Comparison of ENCODE assay signal across 10 cellular contexts in genomic region chr17:58541249-58541648, GRCh38. TPM values are rescaled to one million over a fixed set of nuclear protein-coding genes. Genes with fewer than 3 reads are reported as not detected.
DNase-seq lines count a peak whose midpoint lies in the region; ATAC-seq and TF ChIP-seq lines count a peak whose summit lies in the region.
"Had no signal": no experiment of that assay in that cellular context is flagged by ENCODE, and none has a peak within 500 bp of the region (broad histone marks: within the 10 kb centered on the region; RNA-seq: fewer than 3 reads in every experiment).

No MANE protein-coding gene starts in this region.

- no peaks in the 10 kb centered on the region for H3K9me3 ChIP-seq in SU-DHL-6 (ENCODE audit: insufficient read depth, low read length)
- H3K9me3 ChIP-seq in left lung = no peaks in the 10 kb centered on the region
- H3K9me3 ChIP-seq: neutrophil had no signal

- H3K27ac ChIP-seq in SU-DHL-6 (ENCODE audit: low read depth, low read length) = no peak overlapping the region
- H3K27ac ChIP-seq in left lung = no peak overlapping the region
- H3K27ac ChIP-seq: neutrophil had no signal

- no peak overlapping the region for H3K27ac Mint-ChIP-seq in CD14-positive monocyte

- intact Hi-C loops in CD14-positive monocyte (cut with micrococcal nuclease) = no loop called here
- intact Hi-C loops in left lung (cut with DNase I) = no loop called here

- no peak overlapping the region for H3K4me2 ChIP-seq in SU-DHL-6 (ENCODE audit: low read depth, low read length, poor library complexity, severe bottlenecking)

- no peak for DNase-seq in CD14-positive monocyte (ENCODE audit: low spot score)
- peak; percentile 76 for DNase-seq in H7
- no peak for DNase-seq in left lobe of liver (ENCODE audit: low spot score)
- DNase-seq in NCI-H2029 (lab: John Stamatoyannopoulos, UW) = no peak
- DNase-seq in NCI-H526 (lab: John Stamatoyannopoulos, UW) = no peak
- no peak for DNase-seq in left lung
- DNase-seq: NCI-H1105 had no signal

- peaks cover 0 to 5% of the 10 kb centered on the region in 2 donors for H3K4me1 ChIP-seq in left lung

- H3K27me3 ChIP-seq in H7 (ENCODE audit: control insufficient read depth, insufficient read depth, low read length) = no peaks in the 10 kb centered on the region
- H3K27me3 ChIP-seq in SU-DHL-6 (ENCODE audit: low read length) = no peaks in the 10 kb centered on the region
- no peaks in the 10 kb centered on the region for H3K27me3 ChIP-seq in left lung

- no peak overlapping the region for H3K4me3 Mint-ChIP-seq in CD14-positive monocyte

- no peaks in the 10 kb centered on the region for H3K79me2 ChIP-seq in SU-DHL-6 (ENCODE audit: insufficient read depth, low read length)

- H4K20me1 ChIP-seq in SU-DHL-6 (ENCODE audit: low read depth, low read length) = no peaks in the 10 kb centered on the region

- peaks cover 7 to 19% (median 9%) of the 10 kb centered on the region in 3 donors for H3K27me3 Mint-ChIP-seq in CD14-positive monocyte (ENCODE audit: low read depth in 3 of 3)

- H3K36me3 ChIP-seq in H7 (replicated peaks; ENCODE audit: control insufficient read depth, insufficient read depth, low read length) (no peaks in the 10 kb centered on the region), SU-DHL-6 (ENCODE audit: low read length) (no peaks in the 10 kb centered on the region), left lung (no peaks in the 10 kb centered on the region)
- H3K36me3 ChIP-seq: neutrophil had no signal

- ATAC-seq in left lobe of liver = peak; percentile 29
- no peak for ATAC-seq in GM18870 (IDR thresholded peaks at IDR 0.05; ENCODE audit: unreplicated experiment)
- no peak for ATAC-seq in left lung

- no peaks in the 10 kb centered on the region for H3K36me3 Mint-ChIP-seq in CD14-positive monocyte

- peaks cover 14% of the 10 kb centered on the region for H3K4me1 Mint-ChIP-seq in CD14-positive monocyte

- no peak overlapping the region for H2AFZ ChIP-seq in SU-DHL-6 (ENCODE audit: low read depth, low read length, severe bottlenecking)

- H3F3A ChIP-seq in SU-DHL-6 (ENCODE audit: insufficient read depth) = no peaks in the 10 kb centered on the region

- H3K9ac ChIP-seq in SU-DHL-6 (ENCODE audit: low read length) = no peak overlapping the region

- TF ChIP-seq CTCF in CD14-positive monocyte (IDR thresholded peaks at IDR 0.05) = peak; percentile 50
- peak; percentile 38 for TF ChIP-seq CTCF in SU-DHL-6 (IDR thresholded peaks at IDR 0.05; ENCODE audit: insufficient read depth, low read length, poor library complexity, severe bottlenecking)
- TF ChIP-seq CTCF in left lung (IDR thresholded peaks at IDR 0.05) = no peak

- H3K9me3 Mint-ChIP-seq in CD14-positive monocyte = no peaks in the 10 kb centered on the region

- no peaks in the 10 kb centered on the region for H3K9me2 ChIP-seq in SU-DHL-6 (replicated peaks; ENCODE audit: insufficient read depth, low read length)

- no peak overlapping the region for H3K4me3 ChIP-seq in H7 (ENCODE audit: insufficient read depth, low read depth, low read length)
- H3K4me3 ChIP-seq in SU-DHL-6 (ENCODE audit: insufficient read depth, low read length, poor library complexity, severe bottlenecking) = no peak overlapping the region
- no peak overlapping the region for H3K4me3 ChIP-seq in left lung

RNA-seq across cellular contexts. Expression of gene MTMR4, which starts 26.8 kb away (rescaled TPM):
- 1 to 10 TPM; 7.2 to 8.4 TPM for polyA plus RNA-seq in CD14-positive monocyte
- 22.6 and 32.3 TPM in 2 replicates for total RNA-seq in H7 (2014; rRNA removed; shearing (Covaris generic))
- total RNA-seq in left lobe of liver (101 TPM), left lung (10 to 100 TPM; 33.6 to 43.4 TPM)

RNA-seq across cellular contexts. Expression of gene HSF5, which starts 53.0 kb away (rescaled TPM):
- polyA plus RNA-seq in CD14-positive monocyte = under 1 TPM in 1 of 2 donors, not detected in 1; 0.07 TPM
- not detected in 2 replicates for total RNA-seq in H7 (2014; rRNA removed; shearing (Covaris generic))
- total RNA-seq in left lobe of liver = 0.18 TPM
- total RNA-seq in left lung = under 1 TPM; 0.08 to 0.15 TPM

Comparison
In these comparisons a context has a peak if more than half of its experiments do, and no peak if none do; other contexts are left out.
1. CTCF ChIP-seq: peak in CD14-positive monocyte (single experiment) and SU-DHL-6 (single experiment); none in left lung (0 of 2).